Comparison of ENCODE assay signal across 1 cellular context in genomic region chr7:55178863-55179773, GRCh38.
A peak's percentile ranks its signal among the peaks of the same experiment; 100 is the strongest.
TF ChIP-seq lines count a peak whose summit lies in the region.

No MANE protein-coding gene starts in this region.

TF ChIP-seq in HepG2, 621 proteins besides CTCF, POLR2A, EP300 and RAD21 (continued from another document and continues in another):
- TF ChIP-seq DMTF1 (CRISPR knock-in tag; IDR thresholded peaks at IDR 0.05) (no peak), GFI1 (CRISPR knock-in tag; IDR thresholded peaks at IDR 0.05; ENCODE audit: borderline replicate concordance) (peak; percentile 55; the same call in 1 of the 2 replicates), MATR3 (CRISPR knock-in tag; IDR thresholded peaks at IDR 0.05) (no peak), ZBTB8A (CRISPR knock-in tag; IDR thresholded peaks at IDR 0.05; ENCODE audit: borderline replicate concordance, low read depth) (no peak), ZBTB39 (CRISPR knock-in tag; IDR thresholded peaks at IDR 0.05) (0 out of 2 replicates have a peak, but pooled peaks have one; percentile 34), ATF5 (CRISPR knock-in tag; IDR thresholded peaks at IDR 0.05; ENCODE audit: low read depth) (no peak), KLF9 (CRISPR knock-in tag; IDR thresholded peaks at IDR 0.05; ENCODE audit: low read depth) (peak; percentile 48; the same call in 1 of the 2 replicates), KDM6A (CRISPR knock-in tag; IDR thresholded peaks at IDR 0.05; ENCODE audit: low read depth) (peak; percentile 88; the same call in 1 of the 2 replicates), SUZ12 (IDR thresholded peaks at IDR 0.05; ENCODE audit: low read depth, low read length) (no peak), NFAT5 (CRISPR knock-in tag; IDR thresholded peaks at IDR 0.05) (no peak), NR0B2 (CRISPR knock-in tag; IDR thresholded peaks at IDR 0.05) (no peak), XRCC5 (optimal IDR thresholded peaks at IDR 0.05; ENCODE audit: low read length) (no peak), REXO4 (CRISPR knock-in tag; IDR thresholded peaks at IDR 0.05; ENCODE audit: borderline replicate concordance) (no peak), ARID3A (IDR thresholded peaks at IDR 0.05; ENCODE audit: low read depth, low read length) (no peak), CREB3 (CRISPR knock-in tag; IDR thresholded peaks at IDR 0.05) (no peak), SCMH1 (CRISPR knock-in tag; IDR thresholded peaks at IDR 0.05; ENCODE audit: borderline replicate concordance) (no peak), NONO (IDR thresholded peaks at IDR 0.05) (no peak), NONO (CRISPR knock-in tag; conservative IDR thresholded peaks at IDR 0.05) (peak; percentile 52; the same call in 1 of the 2 replicates), LBX2 (CRISPR knock-in tag; IDR thresholded peaks at IDR 0.05; ENCODE audit: borderline replicate concordance) (no peak), HNRNPH1 (optimal IDR thresholded peaks at IDR 0.05; ENCODE audit: low read depth, low read length) (peak; percentile 82), SP2 (CRISPR knock-in tag; IDR thresholded peaks at IDR 0.05) (no peak), NRL (CRISPR knock-in tag; IDR thresholded peaks at IDR 0.05; ENCODE audit: borderline replicate concordance) (no peak), ZNF747 (CRISPR knock-in tag; IDR thresholded peaks at IDR 0.05; ENCODE audit: borderline replicate concordance) (no peak; the same call in 1 of the 2 replicates), KIAA2018 (CRISPR knock-in tag; IDR thresholded peaks at IDR 0.05; ENCODE audit: borderline replicate concordance) (no peak), HMG20A (CRISPR knock-in tag; IDR thresholded peaks at IDR 0.05; ENCODE audit: borderline replicate concordance) (peak; percentile 83), ZNF792 (CRISPR knock-in tag; IDR thresholded peaks at IDR 0.05) (0 out of 2 replicates have a peak, but pooled peaks have one; percentile 17), ZNF784 (CRISPR knock-in tag; IDR thresholded peaks at IDR 0.05; ENCODE audit: borderline replicate concordance) (no peak), ZNF138 (CRISPR knock-in tag; IDR thresholded peaks at IDR 0.05; ENCODE audit: low read depth) (no peak), ATF7 (IDR thresholded peaks at IDR 0.05) (no peak), ATF7 (CRISPR knock-in tag; IDR thresholded peaks at IDR 0.05) (no peak), ZNF773 (CRISPR knock-in tag; IDR thresholded peaks at IDR 0.05; ENCODE audit: borderline replicate concordance) (no peak), HIVEP1 (CRISPR knock-in tag; IDR thresholded peaks at IDR 0.05) (no peak), RARA (CRISPR knock-in tag; IDR thresholded peaks at IDR 0.05) (peak; percentile 87)
